In genomic region chr2:91520972-91521535, GRCh38 we compare ENCODE assay signal across 8 cellular contexts.
DNase-seq lines count a peak whose midpoint lies in the region; ATAC-seq and TF ChIP-seq lines count a peak whose summit lies in the region.
"Not testable (repeated sequence)": the region's sequence is repeated elsewhere in the genome, so short reads cannot be mapped to it uniquely, and the experiment has no call there.

No MANE protein-coding gene starts in this region.

- H3K9me3 ChIP-seq in right cardiac atrium (ENCODE audit: control insufficient read depth, low read length); lower lobe of right lung; prostate gland; sigmoid colon; suprapubic skin: not testable (repeated sequence)

- not testable (repeated sequence) for H3K36me3 ChIP-seq in lower lobe of right lung, prostate gland, sigmoid colon, suprapubic skin

- intact Hi-C loops in Right ventricle myocardium inferior (cut with DNase I); right cardiac atrium (cut with DNase I); lower lobe of right lung (cut with DNase I); prostate gland (cut with DNase I); sigmoid colon (cut with DNase I): not testable (repeated sequence)

- TF ChIP-seq EP300 in sigmoid colon (IDR thresholded peaks at IDR 0.05); suprapubic skin (IDR thresholded peaks at IDR 0.05): not testable (repeated sequence)

- H3K4me3 ChIP-seq in right cardiac atrium (ENCODE audit: low read length); lower lobe of right lung; prostate gland; sigmoid colon; suprapubic skin: not testable (repeated sequence)

- peak; percentile 64 for DNase-seq in activated effector memory CD4-positive, alpha-beta T cell treated with anti-CD3 and anti-CD28 coated beads, Interleukin-2, amount 50 U/mL, for 16 hours
- DNase-seq in Right ventricle myocardium inferior (ENCODE audit: missing footprints) (peak; percentile 13), right cardiac atrium (peak in 2 of 3 donors; percentile 5 to 23), left lobe of liver (ENCODE audit: low spot score) (peak; percentile 15), lower lobe of right lung (peak; percentile 6), prostate gland (ENCODE audit: low spot score) (peak; percentile 2), sigmoid colon (peak; percentile 24), suprapubic skin (ENCODE audit: low spot score in 2 of 2) (peak; percentile 20 to 30)

- TF ChIP-seq POLR2A in prostate gland (IDR thresholded peaks at IDR 0.05); sigmoid colon (IDR thresholded peaks at IDR 0.05); suprapubic skin (IDR thresholded peaks at IDR 0.05): not testable (repeated sequence)

- not testable (repeated sequence) for H3K27me3 ChIP-seq in right cardiac atrium (ENCODE audit: control insufficient read depth, insufficient read depth); lower lobe of right lung (ENCODE audit: low read depth); prostate gland (replicated peaks; ENCODE audit: insufficient read depth); sigmoid colon; suprapubic skin

- not testable (repeated sequence) for H3K27ac ChIP-seq in right cardiac atrium (ENCODE audit: low read length); lower lobe of right lung; prostate gland; sigmoid colon; suprapubic skin

- not testable (repeated sequence) for TF ChIP-seq CTCF in lower lobe of right lung (IDR thresholded peaks at IDR 0.05); prostate gland (IDR thresholded peaks at IDR 0.05); sigmoid colon (IDR thresholded peaks at IDR 0.05); suprapubic skin (IDR thresholded peaks at IDR 0.05)

- ATAC-seq in Right ventricle myocardium inferior, right cardiac atrium, left lobe of liver, lower lobe of right lung: not testable (repeated sequence)

- not testable (repeated sequence) for H3K4me1 ChIP-seq in right cardiac atrium (ENCODE audit: control insufficient read depth, insufficient read depth, low read length); lower lobe of right lung; prostate gland (replicated peaks); sigmoid colon; suprapubic skin

- 65% methylated on average over 4 of the region's 7 CpGs for WGBS in right cardiac atrium
- WGBS in prostate gland, result no CpG with 5 or more reads among the region's 7 CpGs
- WGBS in sigmoid colon, 2 donors, result 68 to 94% methylated on average over 4 of the region's 7 CpGs
- no CpG with 5 or more reads among the region's 7 CpGs for WGBS in suprapubic skin

Comparison
In these comparisons a context has a peak if more than half of its experiments do, and no peak if none do; other contexts are left out.
1. DNase-seq: peak in every context shown above with its lines; median percentile 64 in activated effector memory CD4-positive, alpha-beta T cell treated with anti-CD3 and anti-CD28 coated beads, Interleukin-2, amount 50 U/mL, for 16 hours; 25 in suprapubic skin; 24 in sigmoid colon; 15 in left lobe of liver; 14 in right cardiac atrium; 13 in Right ventricle myocardium inferior; 6 in lower lobe of right lung; 2 in prostate gland.